31 cellular contexts compared by ENCODE assay signal in genomic region chr20:61303217-61303616, GRCh38. TPM values are rescaled to one million over a fixed set of nuclear protein-coding genes. Genes with fewer than 3 reads are reported as not detected.
"Had no signal": no experiment of that assay in that cellular context is flagged by ENCODE, and none has a peak within 500 bp of the region (broad histone marks: within the 10 kb centered on the region; RNA-seq: fewer than 3 reads in every experiment).

No MANE protein-coding gene starts in this region.

- ATAC-seq: activated CD4-positive, alpha-beta T cell treated with anti-CD3 and anti-CD28 coated beads for 36 hours; activated naive CD4-positive, alpha-beta T cell treated with anti-CD3 and anti-CD28 coated beads, Interleukin-2, amount 50 U/mL, for 72 hours; activated T-cell treated with anti-CD3 and anti-CD28 coated beads, Interleukin-2, amount 50 U/mL, for 72 hours; effector memory CD8-positive, alpha-beta T cell; foreskin keratinocyte; gastrocnemius medialis; heart left ventricle had no signal

- H3K27ac ChIP-seq: ascending aorta, breast epithelium, cardiac muscle cell, esophagus muscularis mucosa, foreskin keratinocyte, gastrocnemius medialis, heart left ventricle had no signal

- H3K4me1 ChIP-seq: ascending aorta, breast epithelium, esophagus muscularis mucosa, foreskin keratinocyte, gastrocnemius medialis, heart left ventricle had no signal

- H3K27me3 ChIP-seq: ascending aorta, breast epithelium, cardiac muscle cell, esophagus muscularis mucosa, foreskin keratinocyte, gastrocnemius medialis had no signal

- FAIRE-seq: colon had no signal

- H3K4me3 ChIP-seq: ascending aorta, breast epithelium, cardiac muscle cell, esophagus muscularis mucosa, gastrocnemius medialis, heart left ventricle had no signal

- DNase-seq: activated CD4-positive, alpha-beta memory T cell treated with anti-CD3 and anti-CD28 coated beads, Interleukin-2, amount 10 ng/mL, durations not matched to agents 7 days and 5 days; activated CD4-positive, alpha-beta T cell treated with anti-CD3 and anti-CD28 coated beads for 36 hours; activated CD4-positive, alpha-beta T cell treated with anti-CD3 and anti-CD28 coated beads, Interleukin-2, amount 10 ng/mL, durations not matched to agents 7 days and 5 days; activated CD4-positive, alpha-beta T cell treated with anti-CD3 and anti-CD28 coated beads, Interleukin-2, amount 50 U/mL, for 4 hours; activated CD4-positive, CD25-positive, alpha-beta regulatory T cell; activated CD4-positive, CD25-positive, alpha-beta regulatory T cell treated with anti-CD3 and anti-CD28 coated beads, Interleukin-2, amount 50 U/mL, for 72 hours; activated CD8-positive, alpha-beta memory T cell treated with anti-CD3 and anti-CD28 coated beads, Interleukin-2, amount 50 U/mL, for 48 hours; activated gamma-delta T cell; activated naive CD4-positive, alpha-beta T cell; activated naive CD4-positive, alpha-beta T cell treated with anti-CD3 and anti-CD28 coated beads, Interleukin-2, amount 10 ng/mL, durations not matched to agents 7 days and 5 days; activated naive CD8-positive, alpha-beta T cell treated with anti-CD3 and anti-CD28 coated beads, Interleukin-2, amount 10 ng/mL, durations not matched to agents 7 days and 5 days; activated T-cell treated with anti-CD3 and anti-CD28 coated beads for 4 hours; activated T-cell treated with anti-CD3 and anti-CD28 coated beads, Interleukin-2, amount 50 U/mL, for 24 hours; activated T-cell treated with anti-CD3 and anti-CD28 coated beads, Interleukin-2, amount 50 U/mL, for 72 hours; cortex of kidney; dermis blood vessel endothelial cell; effector CD4-positive, alpha-beta T cell; effector memory CD8-positive, alpha-beta T cell; erythroblast; foreskin keratinocyte; gastrocnemius medialis; glutamatergic neuron; heart left ventricle; T-helper 2 cell had no signal

- H3K36me3 ChIP-seq: ascending aorta, breast epithelium, cardiac muscle cell, esophagus muscularis mucosa, gastrocnemius medialis, heart left ventricle had no signal

- H3K9me3 ChIP-seq: ascending aorta, breast epithelium, esophagus muscularis mucosa, gastrocnemius medialis, heart left ventricle had no signal

RNA-seq across cellular contexts. Expression of gene CDH4, which starts 51.2 kb away (rescaled TPM):
- total RNA-seq: activated CD4-positive, alpha-beta T cell treated with anti-CD3 and anti-CD28 coated beads for 36 hours; activated CD4-positive, alpha-beta T cell treated with anti-CD3 and anti-CD28 coated beads, Interleukin-2, amount 10 ng/mL, durations not matched to agents 7 days and 5 days; ascending aorta; T-helper 1 cell treated with Interleukin-12 subunit alpha and Interleukin-12 subunit beta and Interleukin-4 antibody, amounts not matched to agents 30 ng/mL and 1 ng/mL, for 36 hours had no signal
